Comparison of ENCODE assay signal across 10 cellular contexts in genomic region chr18:48941672-48942071, GRCh38. TPM values are rescaled to one million over a fixed set of nuclear protein-coding genes. Genes with fewer than 3 reads are reported as not detected.
DNase-seq lines count a peak whose midpoint lies in the region; ATAC-seq and TF ChIP-seq lines count a peak whose summit lies in the region.
"Had no signal": no experiment of that assay in that cellular context is flagged by ENCODE, and none has a peak within 500 bp of the region (broad histone marks: within the 10 kb centered on the region; RNA-seq: fewer than 3 reads in every experiment).

No MANE protein-coding gene starts in this region.

- H3K4me3 ChIP-seq in subcutaneous abdominal adipose tissue (ENCODE audit: low read depth in 1 of 5, low read length in 5 of 5) (no peak overlapping the region), lower leg skin (ENCODE audit: low read depth, poor library complexity, severe bottlenecking) (no peak overlapping the region)

- H3K27ac Mint-ChIP-seq in T-helper 2 cell treated with Interferon-gamma antibody and Interleukin-4, amounts not matched to agents 5 μg/mL and 100 μg/mL, for 36 hours: peak overlapping the region; percentile 89
- H3K27ac Mint-ChIP-seq in activated naive CD8-positive, alpha-beta T cell treated with anti-CD3 and anti-CD28 coated beads, Interleukin-2, amount 50 U/mL, for 24 hours: no peak overlapping the region

- H3K36me3 Mint-ChIP-seq in T-helper 2 cell treated with Interferon-gamma antibody and Interleukin-4, amounts not matched to agents 5 μg/mL and 100 μg/mL, for 36 hours (ENCODE audit: low read depth): peaks cover 75% of the 10 kb centered on the region
- H3K36me3 Mint-ChIP-seq in activated naive CD8-positive, alpha-beta T cell treated with anti-CD3 and anti-CD28 coated beads, Interleukin-2, amount 50 U/mL, for 24 hours (ENCODE audit: low read depth): peaks cover 49% of the 10 kb centered on the region

- no peaks in the 10 kb centered on the region for H3K27me3 Mint-ChIP-seq in T-helper 2 cell treated with Interferon-gamma antibody and Interleukin-4, amounts not matched to agents 5 μg/mL and 100 μg/mL, for 36 hours (ENCODE audit: low read depth)
- H3K27me3 Mint-ChIP-seq in activated naive CD8-positive, alpha-beta T cell treated with anti-CD3 and anti-CD28 coated beads, Interleukin-2, amount 50 U/mL, for 24 hours: no peaks in the 10 kb centered on the region

- no peak for TF ChIP-seq CTCF in lower leg skin (IDR thresholded peaks at IDR 0.05)

- TF ChIP-seq POLR2A in lower leg skin (IDR thresholded peaks at IDR 0.05): no peak

- peaks cover 86% of the 10 kb centered on the region for H3K4me1 Mint-ChIP-seq in T-helper 2 cell treated with Interferon-gamma antibody and Interleukin-4, amounts not matched to agents 5 μg/mL and 100 μg/mL, for 36 hours (ENCODE audit: low read depth)
- peaks cover 95% of the 10 kb centered on the region for H3K4me1 Mint-ChIP-seq in activated naive CD8-positive, alpha-beta T cell treated with anti-CD3 and anti-CD28 coated beads, Interleukin-2, amount 50 U/mL, for 24 hours

- no peaks in the 10 kb centered on the region for H3K9me3 Mint-ChIP-seq in T-helper 2 cell treated with Interferon-gamma antibody and Interleukin-4, amounts not matched to agents 5 μg/mL and 100 μg/mL, for 36 hours
- no peaks in the 10 kb centered on the region for H3K9me3 Mint-ChIP-seq in activated naive CD8-positive, alpha-beta T cell treated with anti-CD3 and anti-CD28 coated beads, Interleukin-2, amount 50 U/mL, for 24 hours

- peak overlapping the region; percentile 84 for H3K27ac ChIP-seq in subcutaneous abdominal adipose tissue (ENCODE audit: low read depth, low read length)

- peaks cover 0 to 43% (median 19%) of the 10 kb centered on the region in 5 donors for H3K36me3 ChIP-seq in subcutaneous abdominal adipose tissue (ENCODE audit: control insufficient read depth in 5 of 5, insufficient read depth in 5 of 5, low read length in 5 of 5)

- intact Hi-C loops in lower leg skin (cut with DNase I; ENCODE audit: low total_unique reads): no loop called here

- peaks cover 14 to 100% (median 99%) of the 10 kb centered on the region in 5 donors for H3K4me1 ChIP-seq in subcutaneous abdominal adipose tissue (ENCODE audit: control insufficient read depth in 5 of 5, insufficient read depth in 5 of 5, low read length in 5 of 5)

- H3K4me3 Mint-ChIP-seq in T-helper 2 cell treated with Interferon-gamma antibody and Interleukin-4, amounts not matched to agents 5 μg/mL and 100 μg/mL, for 36 hours: peak overlapping the region; percentile 83
- H3K4me3 Mint-ChIP-seq in activated naive CD8-positive, alpha-beta T cell treated with anti-CD3 and anti-CD28 coated beads, Interleukin-2, amount 50 U/mL, for 24 hours: peak overlapping the region; percentile 65

- no peak for ATAC-seq in activated naive CD8-positive, alpha-beta T cell treated with anti-CD3 and anti-CD28 coated beads, Interleukin-2, amount 50 U/mL, for 24 hours
- no peak for ATAC-seq in HG02763 (IDR thresholded peaks at IDR 0.05; ENCODE audit: unreplicated experiment)
- no peak for ATAC-seq in HG03342 (IDR thresholded peaks at IDR 0.05; ENCODE audit: unreplicated experiment)

- DNase-seq in T-helper 2 cell treated with Interferon-gamma antibody and Interleukin-4, amounts not matched to agents 5 μg/mL and 100 μg/mL, for 36 hours (ENCODE audit: low spot score): no peak
- no peak for DNase-seq in T-helper 2 cell
- no peak for DNase-seq in activated naive CD8-positive, alpha-beta T cell treated with anti-CD3 and anti-CD28 coated beads, Interleukin-2, amount 50 U/mL, for 24 hours
- DNase-seq in kidney tubule cell (ENCODE audit: low spot score): peak; percentile 69
- DNase-seq in lower leg skin (ENCODE audit: low spot score in 2 of 2): no peak
- DNase-seq: activated CD4-positive, alpha-beta T cell treated with anti-CD3 and anti-CD28 coated beads, Interleukin-2, amount 50 U/mL, for 1 hour; NCI-H345 had no signal

- no peaks in the 10 kb centered on the region for H3K9me3 ChIP-seq in subcutaneous abdominal adipose tissue (ENCODE audit: control insufficient read depth in 5 of 5, low read length in 5 of 5)

- H3K27me3 ChIP-seq in subcutaneous abdominal adipose tissue (ENCODE audit: control insufficient read depth in 5 of 5, insufficient read depth in 4 of 5, low read length in 5 of 5): no peaks in the 10 kb centered on the region

- H3K9ac ChIP-seq in subcutaneous abdominal adipose tissue (ENCODE audit: low read length in 5 of 5): no peak overlapping the region

- 75 to 77% methylated on average over 7 of the region's 7 CpGs for WGBS in lower leg skin, 2 donors

RNA-seq across cellular contexts. Expression of gene SMAD7, which starts 9.1 kb away (rescaled TPM):
- total RNA-seq in lower leg skin: 10 to 100 TPM; 19.6 to 23.9 (median 20.7) TPM
